In the genomic region with DNA sequence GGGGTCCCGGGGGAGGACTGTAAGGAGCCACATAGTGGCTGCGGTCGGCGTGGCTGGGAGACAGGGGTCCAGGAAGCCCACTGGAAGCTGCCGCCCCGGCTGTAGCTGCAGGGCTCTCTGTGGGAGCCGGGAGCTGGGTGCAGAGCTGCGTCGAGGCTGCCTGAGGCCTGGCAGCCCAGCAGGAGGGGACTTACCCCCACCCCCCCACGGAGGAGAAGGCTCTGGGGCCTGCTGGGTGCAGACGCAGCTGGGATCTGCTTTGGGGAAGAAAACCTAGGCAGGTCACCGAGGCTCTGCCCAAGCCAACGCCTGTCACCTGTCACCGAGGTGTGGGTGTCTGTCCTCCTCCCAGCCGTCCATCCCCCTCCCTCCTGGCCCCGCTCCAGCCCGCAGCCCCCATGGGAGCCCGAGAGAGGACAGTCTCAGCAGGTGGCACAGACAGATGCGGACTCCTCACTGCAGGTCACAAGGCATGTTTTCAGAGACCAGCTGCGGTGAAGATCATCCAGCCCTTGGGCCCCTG, we compare ENCODE assay signal across 8 cellular contexts. TPM values are rescaled to one million over a fixed set of nuclear protein-coding genes. Genes with fewer than 3 reads are reported as not detected.
DNase-seq lines count a peak whose midpoint lies in the region; ATAC-seq and TF ChIP-seq lines count a peak whose summit lies in the region.

No MANE protein-coding gene starts in this region.

- H4K20me1 ChIP-seq in smooth muscle cell (ENCODE audit: low read depth): no peaks in the 10 kb centered on the region

- H3K27ac Mint-ChIP-seq in stimulated activated naive CD8-positive, alpha-beta T cell treated with anti-CD3 and anti-CD28 coated beads, Interleukin-15, Interleukin-2, amounts not matched to agents 100 ng/mL and 50 ng/mL, for 24 hours: peak overlapping the region; percentile 52
- H3K27ac Mint-ChIP-seq in effector memory CD8-positive, alpha-beta T cell: peak overlapping the region; percentile 56 to 66

- H3K9ac ChIP-seq in smooth muscle cell (ENCODE audit: low read depth): no peak overlapping the region

- H3F3A ChIP-seq in smooth muscle cell (ENCODE audit: low read depth): no peaks in the 10 kb centered on the region

- no peak overlapping the region for H2AFZ ChIP-seq in smooth muscle cell (ENCODE audit: low read depth)

- no peaks in the 10 kb centered on the region for H3K9me3 Mint-ChIP-seq in stimulated activated naive CD8-positive, alpha-beta T cell treated with anti-CD3 and anti-CD28 coated beads, Interleukin-15, Interleukin-2, amounts not matched to agents 100 ng/mL and 50 ng/mL, for 24 hours
- H3K9me3 Mint-ChIP-seq in effector memory CD8-positive, alpha-beta T cell: no peaks in the 10 kb centered on the region

- H3K4me1 Mint-ChIP-seq in stimulated activated naive CD8-positive, alpha-beta T cell treated with anti-CD3 and anti-CD28 coated beads, Interleukin-15, Interleukin-2, amounts not matched to agents 100 ng/mL and 50 ng/mL, for 24 hours (ENCODE audit: low read depth): peaks cover 34% of the 10 kb centered on the region
- peaks cover 10 to 13% of the 10 kb centered on the region in 2 donors for H3K4me1 Mint-ChIP-seq in effector memory CD8-positive, alpha-beta T cell (ENCODE audit: low read depth in 2 of 2)

- peaks cover 10% of the 10 kb centered on the region for H3K79me2 ChIP-seq in smooth muscle cell (ENCODE audit: low read depth)

- no peaks in the 10 kb centered on the region for H3K36me3 Mint-ChIP-seq in stimulated activated naive CD8-positive, alpha-beta T cell treated with anti-CD3 and anti-CD28 coated beads, Interleukin-15, Interleukin-2, amounts not matched to agents 100 ng/mL and 50 ng/mL, for 24 hours (ENCODE audit: low read depth)
- peaks cover 14% of the 10 kb centered on the region for H3K36me3 Mint-ChIP-seq in effector memory CD8-positive, alpha-beta T cell (ENCODE audit: insufficient read depth)

- no peak for TF ChIP-seq CTCF in smooth muscle cell (IDR thresholded peaks at IDR 0.05; ENCODE audit: borderline replicate concordance, insufficient read depth, poor library complexity, severe bottlenecking)

- no peak overlapping the region for H3K27ac ChIP-seq in smooth muscle cell (ENCODE audit: low read depth)

- no peaks in the 10 kb centered on the region for H3K27me3 Mint-ChIP-seq in stimulated activated naive CD8-positive, alpha-beta T cell treated with anti-CD3 and anti-CD28 coated beads, Interleukin-15, Interleukin-2, amounts not matched to agents 100 ng/mL and 50 ng/mL, for 24 hours
- no peaks in the 10 kb centered on the region for H3K27me3 Mint-ChIP-seq in effector memory CD8-positive, alpha-beta T cell

- no peaks in the 10 kb centered on the region for H3K9me3 ChIP-seq in smooth muscle cell (replicated peaks; ENCODE audit: low read depth)
- H3K9me3 ChIP-seq in MG63: no peaks in the 10 kb centered on the region

- no peak overlapping the region for H3K4me3 ChIP-seq in smooth muscle cell
- H3K4me3 ChIP-seq in MG63: no peak overlapping the region

- WGBS in smooth muscle cell (ENCODE audit: low lambda C conversion rate): 95% methylated on average over 5 of the region's 20 CpGs

- DNase-seq in stimulated activated naive CD8-positive, alpha-beta T cell treated with anti-CD3 and anti-CD28 coated beads, Interleukin-15, Interleukin-2, amounts not matched to agents 100 U/mL and 50 U/mL, for 24 hours: no peak
- peak; percentile 42 for DNase-seq in NCI-H1436 treated with DMSO at 0.1 percent for 48 hours (lab: John Stamatoyannopoulos, UW)
- no peak for DNase-seq in effector memory CD8-positive, alpha-beta T cell
- DNase-seq in smooth muscle cell (lab: John Stamatoyannopoulos, UW; ENCODE audit: unreplicated experiment): no peak
- no peak for DNase-seq in hypothalamus (lab: John Stamatoyannopoulos, UW)
- DNase-seq in MG63: no peak
- DNase-seq in stimulated activated naive CD4-positive, alpha-beta T cell (lab: John Stamatoyannopoulos, UW): no peak

- H3K36me3 ChIP-seq in smooth muscle cell (ENCODE audit: low read depth) (no peaks in the 10 kb centered on the region), MG63 (no peaks in the 10 kb centered on the region)

- peak overlapping the region; percentile 78 for H3K4me2 ChIP-seq in smooth muscle cell

- no peak for ATAC-seq in stimulated activated naive CD8-positive, alpha-beta T cell treated with anti-CD3 and anti-CD28 coated beads, Interleukin-15, Interleukin-2, amounts not matched to agents 100 U/mL and 50 U/mL, for 24 hours
- ATAC-seq in effector memory CD8-positive, alpha-beta T cell (replicated peaks): no peak

- peaks cover 25% of the 10 kb centered on the region for H3K4me1 ChIP-seq in smooth muscle cell (ENCODE audit: low read depth)

- H3K4me3 Mint-ChIP-seq in stimulated activated naive CD8-positive, alpha-beta T cell treated with anti-CD3 and anti-CD28 coated beads, Interleukin-15, Interleukin-2, amounts not matched to agents 100 ng/mL and 50 ng/mL, for 24 hours: peak overlapping the region; percentile 17
- H3K4me3 Mint-ChIP-seq in effector memory CD8-positive, alpha-beta T cell: peak overlapping the region in 1 of 2 donors; percentile 49

- H3K27me3 ChIP-seq in smooth muscle cell (ENCODE audit: low read depth) (no peaks in the 10 kb centered on the region), MG63 (no peaks in the 10 kb centered on the region)

RNA-seq across cellular contexts. Expression of a gene that starts 25.2 kb away (rescaled TPM):
- total RNA-seq in smooth muscle cell: 6.9 and 13.2 TPM in 2 replicates
- polyA plus RNA-seq in smooth muscle cell: 8.3 and 9.3 TPM in 2 replicates
- total RNA-seq in MG63 (2014; rRNA removed; shearing (Covaris generic); ENCODE audit: low replicate concordance): 20.1 and 25.2 TPM in 2 replicates
